ENCODE assay signal across 9 cellular contexts in genomic region chr12:54649825-54650224, GRCh38. TPM values are rescaled to one million over a fixed set of nuclear protein-coding genes. Genes with fewer than 3 reads are reported as not detected.
"Had no signal": no experiment of that assay in that cellular context is flagged by ENCODE, and none has a peak within 500 bp of the region (broad histone marks: within the 10 kb centered on the region; RNA-seq: fewer than 3 reads in every experiment).

No MANE protein-coding gene starts in this region.

- H3K4me2 ChIP-seq: GM23338 had no signal

- DNase-seq: H9, IMR-90 had no signal

- H3K4me3 ChIP-seq: GM23338, K562 had no signal

- ATAC-seq: GM23338, HepG2, K562 had no signal

- H2AFZ ChIP-seq: GM23338 had no signal

- H3K27ac ChIP-seq: HL-60 had no signal

RNA-seq across cellular contexts. Expression of gene DCD, which starts 1.7 kb away (rescaled TPM):
- total RNA-seq: GM23338, H1, H9, HepG2, HFFc6, HT1080, IMR-90, K562 had no signal
- polyA plus RNA-seq: GM23338, H1, HepG2, IMR-90, K562 had no signal

RNA-seq across cellular contexts. Expression of gene LACRT, which starts 15.1 kb away (rescaled TPM):
- total RNA-seq: GM23338, H1, H9, HepG2, HFFc6, HT1080, IMR-90, K562 had no signal
- polyA plus RNA-seq: GM23338, H1, HepG2, IMR-90, K562 had no signal
